ENCODE assay signal across 13 cellular contexts in genomic region chr1:153357853-153358690, GRCh38. TPM values are rescaled to one million over a fixed set of nuclear protein-coding genes. Genes with fewer than 3 reads are reported as not detected.
A peak's percentile ranks its signal among the peaks of the same experiment; 100 is the strongest.
DNase-seq lines count a peak whose midpoint lies in the region; ATAC-seq, FAIRE-seq and TF ChIP-seq lines count a peak whose summit lies in the region.
"Had no signal": no experiment of that assay in that cellular context is flagged by ENCODE, and none has a peak within 500 bp of the region (broad histone marks: within the 10 kb centered on the region; RNA-seq: fewer than 3 reads in every experiment).

S100A9 (plus strand) TSS chr1:153357854; CDS start chr1:153358284, 430 bp downstream.

- TF ChIP-seq POLR2A in adrenal gland (IDR thresholded peaks at IDR 0.05): peak in 1 of 2 donors; percentile 27

- TF ChIP-seq CTCF in HL-60 (IDR thresholded peaks at IDR 0.05; ENCODE audit: insufficient read depth, low read length) (no peak), adrenal gland (IDR thresholded peaks at IDR 0.05) (peak in 1 of 6 experiments; percentile 0)

- H3K9me3 ChIP-seq in adrenal gland (replicated peaks in 1 of 3) (no peaks in the 10 kb centered on the region), small intestine (ENCODE audit: control insufficient read depth, low read depth) (no peaks in the 10 kb centered on the region), HAP-1 (no peaks in the 10 kb centered on the region)

- WGBS in adrenal gland, 4 donors: 75 to 79% (median 77%) methylated on average over 11 of the region's 11 CpGs
- 62 to 75% (median 73%) methylated on average over 11 of the region's 11 CpGs for WGBS in small intestine, 3 donors

- H3K27ac ChIP-seq in HL-60 (replicated peaks) (peak within 1 kb of the TSS; percentile 91), adrenal gland (peak within 1 kb of the TSS in 4 of 5 donors; percentile 19 to 82 (median 42)), small intestine (ENCODE audit: low read depth in 1 of 2, low read length in 1 of 2) (no peak within 1 kb of the TSS), substantia nigra (ENCODE audit: low read depth, low read length, poor library complexity, severe bottlenecking) (no peak within 1 kb of the TSS)

- in situ Hi-C loops in HAP-1 (cut with MboI; ENCODE audit: low sequenced_read_pairs): loop anchor here (5.0 to 25.0 kb wide), 3 partner anchors 144 to 404 kb away; partner anchors contain the start of gene S100A2

- H3K36me3 ChIP-seq in adrenal gland (replicated peaks in 1 of 2) (no peaks in the 10 kb centered on the region), small intestine (ENCODE audit: control insufficient read depth in 2 of 2, insufficient read depth in 2 of 2, low read length in 2 of 2) (no peaks in the 10 kb centered on the region), HAP-1 (replicated peaks) (no peaks in the 10 kb centered on the region)

- no peaks in the 10 kb centered on the region for H3K27me3 ChIP-seq in HL-60 (ENCODE audit: insufficient read depth, poor library complexity, severe bottlenecking)
- H3K27me3 ChIP-seq in adrenal gland: peaks cover 2% of the 10 kb centered on the region
- H3K27me3 ChIP-seq in small intestine (ENCODE audit: control insufficient read depth in 2 of 2, insufficient read depth in 2 of 2, low read length in 2 of 2): no peaks in the 10 kb centered on the region
- peaks cover 9% of the 10 kb centered on the region; the same call in 1 of the 2 replicates for H3K27me3 ChIP-seq in HAP-1 (ENCODE audit: low read depth)

- no peak for ATAC-seq in HG02884 (IDR thresholded peaks at IDR 0.05; ENCODE audit: unreplicated experiment)

- FAIRE-seq in small intestine (lab: Jason Lieb, UNC): no peak
- FAIRE-seq: islet of Langerhans, RCC 7860 had no signal

- intact Hi-C loops in adrenal gland (cut with DNase I): no loop called here

- no peaks in the 10 kb centered on the region for H3K4me1 ChIP-seq in adrenal gland (replicated peaks in 1 of 2)
- H3K4me1 ChIP-seq in small intestine (ENCODE audit: control insufficient read depth in 2 of 2, insufficient read depth in 1 of 2, low read depth in 1 of 2, low read length in 1 of 2): no peaks in the 10 kb centered on the region
- no peaks in the 10 kb centered on the region for H3K4me1 ChIP-seq in HAP-1

- DNase-seq in HL-60 (ENCODE audit: low read depth in 1 of 2, low spot score in 1 of 2) (peak; percentile 59 to 67), adrenal gland (peak in 2 of 7 donors; percentile 5 to 42), islet precursor cell (peak; percentile 10), small intestine (no peak), substantia nigra (lab: John Stamatoyannopoulos, UW) (no peak), HAP-1 (ENCODE audit: low spot score in 2 of 2) (no peak)
- no peak for DNase-seq in activated CD4-positive, alpha-beta T cell treated with anti-CD3 and anti-CD28 coated beads, Interleukin-2, amount 50 U/mL, for 4 hours
- DNase-seq: DMS153, Karpas-422 had no signal

- H3K4me3 ChIP-seq in HL-60 (replicated peaks; ENCODE audit: insufficient read depth, low read length) (peak within 1 kb of the TSS; percentile 31), adrenal gland (peak within 1 kb of the TSS in 1 of 4 donors; percentile 36), small intestine (ENCODE audit: low read depth in 1 of 2, low read length in 2 of 2) (no peak within 1 kb of the TSS), HAP-1 (no peak within 1 kb of the TSS)

RNA-seq across cellular contexts. Expression of gene S100A9, which starts in this region (rescaled TPM):
- 100 to 1,000 TPM in 6 of 8 donors, 10 to 100 TPM in 2; 30.9 to 544 (median 192) TPM for total RNA-seq in adrenal gland
- 100 to 1,000 TPM in 2 of 3 donors, 10 to 100 TPM in 1; 73.9 to 228 (median 151) TPM for polyA plus RNA-seq in adrenal gland
- 100 to 1,000 TPM in 1 of 3 donors, 10 to 100 TPM in 2; 57.0 to 509 (median 88.3) TPM for polyA plus RNA-seq in small intestine
- total RNA-seq: activated CD8-positive, alpha-beta memory T cell treated with anti-CD3 and anti-CD28 coated beads for 36 hours had no signal

Comparison
In these comparisons a context has a peak if more than half of its experiments do, and no peak if none do; other contexts are left out.
1. DNase-seq: peak in HL-60 (2 of 2) and islet precursor cell (single experiment); none in small intestine (single experiment), substantia nigra (0 of 49), activated CD4-positive, alpha-beta T cell treated with anti-CD3 and anti-CD28 coated beads, Interleukin-2, amount 50 U/mL, for 4 hours (0 of 2) and HAP-1 (0 of 2).
2. H3K27ac ChIP-seq: peak in HL-60 (single experiment) and adrenal gland (4 of 5); none in small intestine (0 of 2) and substantia nigra (single experiment).